23 cellular contexts compared by ENCODE assay signal in genomic region chrX:27597506-27597905, GRCh38. TPM values are rescaled to one million over a fixed set of nuclear protein-coding genes. Genes with fewer than 3 reads are reported as not detected.
DNase-seq lines count a peak whose midpoint lies in the region; FAIRE-seq and TF ChIP-seq lines count a peak whose summit lies in the region.
"Had no signal": no experiment of that assay in that cellular context is flagged by ENCODE, and none has a peak within 500 bp of the region (broad histone marks: within the 10 kb centered on the region; RNA-seq: fewer than 3 reads in every experiment).

No MANE protein-coding gene starts in this region.

- no peak overlapping the region for H3K27ac ChIP-seq in astrocyte (ENCODE audit: low read depth, low read length)

- in situ Hi-C loops in ACHN (cut with HindIII; ENCODE audit: low pct_ligation_motif_present, low pct_unique_long_range_greater_than_20kb, low sequenced_read_pairs): no loop called here

- DNase-seq in D721Med (ENCODE audit: insufficient read length, low spot score) (no peak), astrocyte (ENCODE audit: low read depth) (peak; percentile 12), fibroblast of the aortic adventitia (ENCODE audit: low read depth) (peak; percentile 4), pons (ENCODE audit: low spot score) (peak; percentile 8), SW480 (ENCODE audit: low spot score) (no peak), NCI-H187 treated with DMSO at 0.1 percent for 48 hours (lab: John Stamatoyannopoulos, UW) (no peak), ACHN (no peak)
- DNase-seq: AML-193, COR-L47, DMS153, GF-D8, KBM-7, NCI-H1105 treated with DMSO at 0.1 percent for 48 hours, NCI-H1694, NCI-H2107, NCI-H510A, NCI-H774, SK-N-SH had no signal

- H3K36me3 Mint-ChIP-seq in astrocyte (ENCODE audit: low read depth, unreplicated experiment): no peaks in the 10 kb centered on the region

- FAIRE-seq in D721Med (lab: Jason Lieb, UNC): peak; percentile 38
- peak; percentile 86 for FAIRE-seq in astrocyte (lab: Jason Lieb, UNC)
- FAIRE-seq: GM19239, HepG2, RCC 7860 had no signal

- no peak overlapping the region for H3K4me2 ChIP-seq in astrocyte (ENCODE audit: low read length)
- H3K4me2 ChIP-seq: SK-N-SH had no signal

- no peaks in the 10 kb centered on the region for H3K27me3 ChIP-seq in astrocyte (ENCODE audit: insufficient read depth, low read length)

- H3K4me3 Mint-ChIP-seq in astrocyte (ENCODE audit: unreplicated experiment): no peak overlapping the region

- H3K9me3 Mint-ChIP-seq in astrocyte (ENCODE audit: unreplicated experiment): no peaks in the 10 kb centered on the region

- H3K4me3 ChIP-seq in astrocyte (ENCODE audit: insufficient read depth, low read depth, low read length) (no peak overlapping the region), fibroblast of the aortic adventitia (ENCODE audit: low read depth, low read length) (no peak overlapping the region)

- H3K4me1 Mint-ChIP-seq in astrocyte (ENCODE audit: low read depth, unreplicated experiment): peaks cover 6% of the 10 kb centered on the region

- H3K27ac Mint-ChIP-seq in astrocyte (ENCODE audit: unreplicated experiment): no peak overlapping the region

- H3K79me2 ChIP-seq in astrocyte (ENCODE audit: insufficient read depth, low read length): no peaks in the 10 kb centered on the region

- H3K9me3 ChIP-seq in astrocyte (ENCODE audit: insufficient read depth, low read depth, low read length): no peaks in the 10 kb centered on the region
- H3K9me3 ChIP-seq: SK-N-SH had no signal

- H3K4me1 ChIP-seq in astrocyte (ENCODE audit: insufficient read depth, low read length): no peaks in the 10 kb centered on the region

- no peak overlapping the region for H2AFZ ChIP-seq in astrocyte (ENCODE audit: low read depth, low read length)

- TF ChIP-seq CTCF in D721Med (IDR thresholded peaks at IDR 0.05; ENCODE audit: insufficient read depth, missing control alignments) (no peak), astrocyte (IDR thresholded peaks at IDR 0.05; ENCODE audit: insufficient read depth, low read depth, low read length) (no peak), fibroblast of the aortic adventitia (IDR thresholded peaks at IDR 0.05; ENCODE audit: insufficient read depth, low read length) (no peak)

- no peaks in the 10 kb centered on the region for H4K20me1 ChIP-seq in astrocyte (ENCODE audit: insufficient read depth, low read length)

- H3K9ac ChIP-seq in astrocyte (ENCODE audit: low read length): no peak overlapping the region
- H3K9ac ChIP-seq: SK-N-SH had no signal

- no peaks in the 10 kb centered on the region for H3K27me3 Mint-ChIP-seq in astrocyte (ENCODE audit: low read depth, unreplicated experiment)

- H3K36me3 ChIP-seq in astrocyte (ENCODE audit: insufficient read depth, low read length): no peaks in the 10 kb centered on the region

RNA-seq across cellular contexts. Expression of gene DCAF8L2, which starts 7.4 kb away (rescaled TPM):
- total RNA-seq in astrocyte (not detected in 2 replicates), fibroblast of the aortic adventitia (ENCODE audit: low replicate concordance) (not detected in 2 replicates)
- total RNA-seq: HepG2, OCI-LY7, Right ventricle myocardium superior had no signal

Comparison
In these comparisons a context has a peak if more than half of its experiments do, and no peak if none do; other contexts are left out.
1. DNase-seq: peak in astrocyte (single experiment), fibroblast of the aortic adventitia (single experiment) and pons (single experiment); none in D721Med (single experiment), SW480 (single experiment), NCI-H187 treated with DMSO at 0.1 percent for 48 hours (single experiment) and ACHN (single experiment).